1 cellular context compared by ENCODE assay signal in genomic region chr11:66386171-66387069, GRCh38.
A peak's percentile ranks its signal among the peaks of the same experiment; 100 is the strongest.
TF ChIP-seq lines count a peak whose summit lies in the region.

No MANE protein-coding gene starts in this region.

TF ChIP-seq in HepG2, 621 proteins besides CTCF, POLR2A, EP300 and RAD21 (continues in another document):
- TF ChIP-seq ZNF121 (CRISPR knock-in tag; IDR thresholded peaks at IDR 0.05) (peak; percentile 79), IKZF5 (CRISPR knock-in tag; IDR thresholded peaks at IDR 0.05) (0 out of 2 replicates have a peak, but pooled peaks have one; percentile 29), THAP9 (CRISPR knock-in tag; IDR thresholded peaks at IDR 0.05; ENCODE audit: borderline replicate concordance) (no peak), ZNF253 (CRISPR knock-in tag; IDR thresholded peaks at IDR 0.05; ENCODE audit: borderline replicate concordance) (no peak), THAP11 (CRISPR knock-in tag; IDR thresholded peaks at IDR 0.05) (0 out of 2 replicates have a peak, but pooled peaks have one; percentile 47), KDM2A (CRISPR knock-in tag; IDR thresholded peaks at IDR 0.05; ENCODE audit: borderline replicate concordance, low read depth) (peak; percentile 54; the same call in 1 of the 2 replicates), SP140L (CRISPR knock-in tag; IDR thresholded peaks at IDR 0.05; ENCODE audit: borderline replicate concordance) (0 out of 2 replicates have a peak, but pooled peaks have one; percentile 53), BORCS8-MEF2B (CRISPR knock-in tag; IDR thresholded peaks at IDR 0.05) (no peak), ARID5B (CRISPR knock-in tag; IDR thresholded peaks at IDR 0.05) (0 out of 2 replicates have a peak, but pooled peaks have one; percentile 21), ZNF501 (CRISPR knock-in tag; IDR thresholded peaks at IDR 0.05) (peak; percentile 30; the same call in 1 of the 2 replicates), SNAPC5 (CRISPR knock-in tag; IDR thresholded peaks at IDR 0.05; ENCODE audit: borderline replicate concordance) (no peak), ZMYM3 (CRISPR knock-in tag; IDR thresholded peaks at IDR 0.05) (0 out of 2 replicates have a peak, but pooled peaks have one; percentile 31), TEF (CRISPR knock-in tag; IDR thresholded peaks at IDR 0.05) (no peak), STAG1 (CRISPR knock-in tag; IDR thresholded peaks at IDR 0.05) (peak; percentile 59), HOXA9 (CRISPR knock-in tag; IDR thresholded peaks at IDR 0.05; ENCODE audit: borderline replicate concordance) (no peak), ATAD3A (CRISPR knock-in tag; IDR thresholded peaks at IDR 0.05) (no peak), PAF1 (CRISPR knock-in tag; IDR thresholded peaks at IDR 0.05) (no peak), EHMT2 (IDR thresholded peaks at IDR 0.05; ENCODE audit: borderline replicate concordance, low read depth, low read length) (no peak), ERF (CRISPR knock-in tag; IDR thresholded peaks at IDR 0.05) (0 out of 2 replicates have a peak, but pooled peaks have one; percentile 34), SMC3 (IDR thresholded peaks at IDR 0.05; ENCODE audit: low read length) (peak; percentile 41; the same call in 1 of the 2 replicates), ARNT2 (CRISPR knock-in tag; IDR thresholded peaks at IDR 0.05; ENCODE audit: low read depth) (0 out of 2 replicates have a peak, but pooled peaks have one; percentile 11), CEBPG (CRISPR knock-in tag; IDR thresholded peaks at IDR 0.05) (peak; percentile 60; the same call in 1 of the 2 replicates), DDIT3 (CRISPR knock-in tag; IDR thresholded peaks at IDR 0.05) (no peak), GPBP1L1 (CRISPR knock-in tag; IDR thresholded peaks at IDR 0.05) (no peak), ZNF367 (CRISPR knock-in tag; IDR thresholded peaks at IDR 0.05; ENCODE audit: borderline replicate concordance) (no peak), POGZ (CRISPR knock-in tag; IDR thresholded peaks at IDR 0.05) (0 out of 2 replicates have a peak, but pooled peaks have one; percentile 14), HOXA7 (CRISPR knock-in tag; IDR thresholded peaks at IDR 0.05) (no peak), EZH2 (conservative IDR thresholded peaks at IDR 0.05; ENCODE audit: low read depth, low read length) (no peak), SIN3B (IDR thresholded peaks at IDR 0.05; ENCODE audit: low read length) (no peak), ZSCAN30 (CRISPR knock-in tag; IDR thresholded peaks at IDR 0.05) (no peak), ZNF530 (CRISPR knock-in tag; IDR thresholded peaks at IDR 0.05; ENCODE audit: low read depth) (no peak), HMGXB4 (CRISPR knock-in tag; IDR thresholded peaks at IDR 0.05; ENCODE audit: borderline replicate concordance in 1 of 2, low read depth in 1 of 2) (peak; percentile 22 to 54; a peak in 1 of 4 replicates), DMAP1 (CRISPR knock-in tag; IDR thresholded peaks at IDR 0.05) (no peak), CREB1 (IDR thresholded peaks at IDR 0.05) (no peak), CREB1 (CRISPR knock-in tag; IDR thresholded peaks at IDR 0.05) (peak; percentile 52), MIER2 (CRISPR knock-in tag; IDR thresholded peaks at IDR 0.05) (0 out of 2 replicates have a peak, but pooled peaks have one; percentile 32), ZNF3 (CRISPR knock-in tag; IDR thresholded peaks at IDR 0.05) (no peak), NFAT5 (CRISPR knock-in tag; IDR thresholded peaks at IDR 0.05) (no peak), ZNF768 (CRISPR knock-in tag; IDR thresholded peaks at IDR 0.05) (no peak), RFX1 (IDR thresholded peaks at IDR 0.05) (no peak), ZNF792 (CRISPR knock-in tag; IDR thresholded peaks at IDR 0.05) (0 out of 2 replicates have a peak, but pooled peaks have one; percentile 30), ZNF547 (CRISPR knock-in tag; IDR thresholded peaks at IDR 0.05) (no peak), ZBTB39 (CRISPR knock-in tag; IDR thresholded peaks at IDR 0.05) (no peak)
